ENCODE assay signal across 8 cellular contexts in genomic region chrX:57910287-57910912, GRCh38. TPM values are rescaled to one million over a fixed set of nuclear protein-coding genes. Genes with fewer than 3 reads are reported as not detected.
DNase-seq lines count a peak whose midpoint lies in the region; ATAC-seq, FAIRE-seq and TF ChIP-seq lines count a peak whose summit lies in the region.
"Not testable (repeated sequence)": the region's sequence is repeated elsewhere in the genome, so short reads cannot be mapped to it uniquely, and the experiment has no call there.

ZXDA (minus strand) TSS chrX:57910458; CDS start chrX:57910420, 38 bp downstream.

- H3K4me1 Mint-ChIP-seq in H9, result not testable (repeated sequence)

- H3K23ac ChIP-seq in H9 (ENCODE audit: insufficient read length, low read depth, low read length), result not testable (repeated sequence)

- FAIRE-seq in GM18507 (lab: Jason Lieb, UNC), result peak; percentile 38

- H3K9me3 Mint-ChIP-seq in H9, result peaks cover 69 to 78% of the 10 kb centered on the region in 2 experiments

- H4K8ac ChIP-seq in H9 (replicated peaks; ENCODE audit: insufficient read length, low read depth, low read length), result not testable (repeated sequence)

- not testable (repeated sequence) for H3T11ph ChIP-seq in H9 (ENCODE audit: low read length)

- peak within 1 kb of the TSS; percentile 36 for H2BK120ac ChIP-seq in H9 (ENCODE audit: low read depth, low read length, poor library complexity, severe bottlenecking)

- H2BK20ac ChIP-seq in H9 (ENCODE audit: low read depth, low read length, poor library complexity, severe bottlenecking), result not testable (repeated sequence)

- DNase-seq in GM18507 (ENCODE audit: extremely low spot score, insufficient read length, low read depth); H9; body of pancreas: not testable (repeated sequence)
- DNase-seq in cardiac muscle cell (ENCODE audit: low read depth in 1 of 2, low spot score in 1 of 2), result peak in 1 of 2 donors; percentile 20

- not testable (repeated sequence) for H3K36me3 ChIP-seq in body of pancreas (replicated peaks in 1 of 2; ENCODE audit: insufficient read depth in 1 of 2, low read depth in 2 of 2); cardiac muscle cell; neutrophil; urinary bladder (ENCODE audit: insufficient read depth)

- H3K23me2 ChIP-seq in H9 (ENCODE audit: insufficient read length, low read depth, low read length, poor library complexity, severe bottlenecking), result not testable (repeated sequence)

- WGBS in H9 (ENCODE audit: extremely low coverage, insufficient read length, low lambda C conversion rate), result no CpG with 5 or more reads among the region's 35 CpGs
- 0% methylated on average over 6 to 11 of the region's 35 CpGs for WGBS in body of pancreas, 2 donors
- 2% methylated on average over 11 of the region's 35 CpGs for WGBS in urinary bladder

- H3K79me1 ChIP-seq in H9 (ENCODE audit: insufficient read depth, low read depth, low read length, poor library complexity, severe bottlenecking), result not testable (repeated sequence)

- H3K4me2 ChIP-seq in H9 (ENCODE audit: insufficient read depth, insufficient read length, low read length), result peak within 1 kb of the TSS; percentile 43

- peaks cover 23% of the 10 kb centered on the region for H3K9me3 ChIP-seq in H9 (ENCODE audit: control insufficient read depth, low read depth, low read length)
- not testable (repeated sequence) for H3K9me3 ChIP-seq in body of pancreas; cardiac muscle cell (ENCODE audit: low read depth); neutrophil

- H3K18ac ChIP-seq in H9 (ENCODE audit: insufficient read length, low read depth, low read length), result not testable (repeated sequence)

- not testable (repeated sequence) for H3K79me2 ChIP-seq in H9 (ENCODE audit: insufficient read depth, low read length)

- H3K4me3 ChIP-seq in body of pancreas (peak within 1 kb of the TSS in 1 of 2 donors; percentile 21), cardiac muscle cell (peak within 1 kb of the TSS; percentile 42), neutrophil (ENCODE audit: low read depth in 1 of 2, low read length in 1 of 2) (peak within 1 kb of the TSS; percentile 20 to 41), urinary bladder (ENCODE audit: low read depth, low read length) (peak within 1 kb of the TSS; percentile 50)

- peak within 1 kb of the TSS; percentile 80; the same call in 1 of the 2 replicates for H3K14ac ChIP-seq in H9 (ENCODE audit: insufficient read depth, low read length)

- not testable (repeated sequence) for TF ChIP-seq CTCF in H9 (conservative IDR thresholded peaks at IDR 0.05); body of pancreas (IDR thresholded peaks at IDR 0.05); cardiac muscle cell (IDR thresholded peaks at IDR 0.05; ENCODE audit: low read depth, low read length); neutrophil (IDR thresholded peaks at IDR 0.05)

- peaks cover 6 to 14% (median 8%) of the 10 kb centered on the region in 3 experiments; a peak in 6 of 7 replicates for H3K36me3 Mint-ChIP-seq in H9 (ENCODE audit: insufficient read depth in 1 of 3, low read depth in 3 of 3)

- TF ChIP-seq POLR2A in body of pancreas (IDR thresholded peaks at IDR 0.05), result not testable (repeated sequence)

- not testable (repeated sequence) for H4K91ac ChIP-seq in H9 (ENCODE audit: insufficient read length, low read depth, low read length)

- not testable (repeated sequence) for H3K27ac ChIP-seq in H9 (ENCODE audit: insufficient read length, low read depth, low read length); neutrophil
- H3K27ac ChIP-seq in body of pancreas (peak within 1 kb of the TSS; percentile 69 to 90 (median 84)), cardiac muscle cell (peak within 1 kb of the TSS; percentile 85), urinary bladder (ENCODE audit: low read depth) (peak within 1 kb of the TSS; percentile 94)

- intact Hi-C loops in body of pancreas (cut with DNase I), result not testable (repeated sequence)

- H3K4me3 Mint-ChIP-seq in H9, result peak within 1 kb of the TSS in 1 of 2 experiments; percentile 73; a peak in 3 of 5 replicates

- H2BK15ac ChIP-seq in H9 (ENCODE audit: low read depth, low read length), result not testable (repeated sequence)

- not testable (repeated sequence) for H4K5ac ChIP-seq in H9 (ENCODE audit: insufficient read length, low read depth, low read length)

- not testable (repeated sequence) for H3K4me1 ChIP-seq in H9 (ENCODE audit: insufficient read depth, low read length); cardiac muscle cell (ENCODE audit: low read depth); urinary bladder (ENCODE audit: insufficient read depth)
- H3K4me1 ChIP-seq in body of pancreas (peaks cover 23% of the 10 kb centered on the region), neutrophil (ENCODE audit: control insufficient read depth in 1 of 2, insufficient read depth in 1 of 2, low read depth in 1 of 2, low read length in 1 of 2) (peaks cover 0 to 15% of the 10 kb centered on the region in 2 experiments)

- H2BK5ac ChIP-seq in H9 (ENCODE audit: insufficient read length, low read length), result not testable (repeated sequence)

- ATAC-seq in HG03521 (IDR thresholded peaks at IDR 0.05; ENCODE audit: unreplicated experiment) (peak; percentile 65), SK-N-SH treated with all-trans-retinoic acid at 6 μM for 48 hours (peak; percentile 77), body of pancreas (peak; percentile 74)

- not testable (repeated sequence) for H3K27me3 ChIP-seq in H9 (ENCODE audit: insufficient read depth, low read length); body of pancreas; cardiac muscle cell; neutrophil

- H3K56ac ChIP-seq in H9 (ENCODE audit: insufficient read length, low read depth, low read length), result not testable (repeated sequence)

- H3K27me3 Mint-ChIP-seq in H9 (ENCODE audit: low read depth), result not testable (repeated sequence)

- H4K20me1 ChIP-seq in H9 (ENCODE audit: control insufficient read depth, insufficient read depth, insufficient read length), result not testable (repeated sequence)

- H2BK12ac ChIP-seq in H9 (ENCODE audit: insufficient read length, low read depth, low read length), result not testable (repeated sequence)

- H3K9ac ChIP-seq in H9 (ENCODE audit: extremely low read depth, insufficient read length, low read length), result not testable (repeated sequence)

- not testable (repeated sequence) for H3K4ac ChIP-seq in H9 (ENCODE audit: low read depth, low read length)

- not testable (repeated sequence) for H3K27ac Mint-ChIP-seq in H9

- H2AFZ ChIP-seq in H9 (ENCODE audit: low read length), result not testable (repeated sequence)

- H2AK5ac ChIP-seq in H9 (ENCODE audit: insufficient read length, low read length), result not testable (repeated sequence)

RNA-seq across cellular contexts. Expression of gene ZXDA, which starts in this region (rescaled TPM):
- total RNA-seq in H9 (2021) (not detected in 2 replicates), body of pancreas (1 to 10 TPM; 7.0 to 7.6 TPM), cardiac muscle cell (7.4 and 10.1 TPM in 2 replicates), urinary bladder (12.7 TPM)
- polyA plus RNA-seq in cardiac muscle cell (1.5 and 2.5 TPM in 2 replicates), urinary bladder (3.1 TPM)
